ENCODE assay signal across 8 cellular contexts in the genomic region with DNA sequence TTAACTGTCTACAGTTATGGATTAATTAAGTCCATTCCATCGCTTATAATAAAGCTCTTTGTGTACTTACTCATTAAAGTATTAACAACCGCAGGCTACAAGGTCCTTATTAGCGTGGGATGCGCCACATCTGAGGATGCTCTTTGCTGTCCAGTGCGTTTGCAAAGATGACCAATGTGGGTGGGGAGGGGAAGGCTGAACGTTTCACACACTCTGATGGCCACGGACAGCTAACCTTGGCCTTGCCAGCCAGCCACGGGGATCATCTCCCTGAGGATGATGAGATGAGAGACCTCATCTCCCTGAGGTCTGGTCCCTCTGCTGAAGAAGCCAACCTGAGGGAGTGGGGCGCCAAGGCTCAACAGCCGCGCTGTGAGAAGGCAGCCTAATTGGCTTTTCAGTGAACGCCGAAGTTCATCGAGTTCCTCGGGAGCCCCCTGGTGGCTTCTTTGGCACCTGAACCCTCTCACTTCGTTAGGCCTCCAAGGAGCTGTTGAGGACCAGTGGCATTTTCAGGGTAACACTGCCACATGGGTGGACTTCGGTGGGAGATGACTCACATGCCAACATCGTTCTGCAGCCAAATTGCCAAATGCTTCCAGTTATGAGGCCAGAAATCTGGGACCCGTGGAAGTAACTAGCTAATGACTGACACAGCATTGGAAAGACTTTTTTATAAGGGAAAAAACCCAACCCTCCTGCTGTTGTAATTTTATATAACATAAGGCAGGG.
DNase-seq lines count a peak whose midpoint lies in the region; ATAC-seq and TF ChIP-seq lines count a peak whose summit lies in the region.

No MANE protein-coding gene starts in this region.

- peak; percentile 70 for ATAC-seq in GM21381 (IDR thresholded peaks at IDR 0.05; ENCODE audit: unreplicated experiment)
- peak; percentile 96 for ATAC-seq in IMR-90 (ENCODE audit: low read depth)

- no peak overlapping the region for H3K18ac ChIP-seq in IMR-90 (ENCODE audit: low read depth, low read length)

- no peaks in the 10 kb centered on the region for H3K79me1 ChIP-seq in IMR-90 (ENCODE audit: low read depth in 1 of 2, low read length in 2 of 2)

- H3K9me3 ChIP-seq in CD4-positive, alpha-beta memory T cell (ENCODE audit: control insufficient read depth in 1 of 2, low read length in 2 of 2): no peaks in the 10 kb centered on the region
- H3K9me3 ChIP-seq in IMR-90 (ENCODE audit: control insufficient read depth, insufficient read depth, low read length): no peaks in the 10 kb centered on the region

- H3K4me2 ChIP-seq in IMR-90 (ENCODE audit: low read depth, low read length): no peak overlapping the region

- H3K9me1 ChIP-seq in IMR-90 (ENCODE audit: insufficient read depth, low read length): peaks cover 2% of the 10 kb centered on the region; the same call in 1 of the 2 replicates

- no peak overlapping the region for H3K14ac ChIP-seq in IMR-90 (replicated peaks; ENCODE audit: low read depth, low read length)

- H3K9ac ChIP-seq in IMR-90 (ENCODE audit: low read depth, low read length): no peak overlapping the region

- no peaks in the 10 kb centered on the region for H4K20me1 ChIP-seq in IMR-90 (ENCODE audit: insufficient read depth, low read length)

- H3K4me3 ChIP-seq in CD4-positive, alpha-beta memory T cell (ENCODE audit: low read length in 2 of 2): no peak overlapping the region
- H3K4me3 ChIP-seq in IMR-90 (ENCODE audit: insufficient read depth, low read depth, low read length) (no peak overlapping the region), foreskin fibroblast (ENCODE audit: low read depth in 1 of 2, low read length in 2 of 2) (no peak overlapping the region)

- H3K36me3 ChIP-seq in CD4-positive, alpha-beta memory T cell (ENCODE audit: insufficient read depth, low read length): no peaks in the 10 kb centered on the region
- no peaks in the 10 kb centered on the region for H3K36me3 ChIP-seq in IMR-90 (ENCODE audit: control insufficient read depth, insufficient read depth, low read length)

- H3K4me3 Mint-ChIP-seq in CD4-positive, alpha-beta memory T cell: no peak overlapping the region
- no peak overlapping the region for H3K4me3 Mint-ChIP-seq in activated T-helper 1 cell treated with anti-CD3 and anti-CD28 coated beads, Interleukin-12 subunit alpha, Interleukin-12 subunit beta, Interleukin-2, Interleukin-4 antibody, amounts not matched to agents 30 ng/mL and 10 ng/mL and 1 ng/mL, durations not matched to agents 14 hours and 24 hours and 36 hours

- H3K4ac ChIP-seq in IMR-90 (ENCODE audit: low read depth, low read length): no peak overlapping the region

- TF ChIP-seq POLR2A in IMR-90 (IDR thresholded peaks at IDR 0.05; ENCODE audit: low read depth, low read length): no peak

- TF ChIP-seq CTCF in IMR-90 (conservative IDR thresholded peaks at IDR 0.05; ENCODE audit: low read depth, low read length) (peak; percentile 87), foreskin fibroblast (IDR thresholded peaks at IDR 0.05; ENCODE audit: low read depth, low read length) (peak; percentile 90)

- H3K27me3 Mint-ChIP-seq in CD4-positive, alpha-beta memory T cell: peaks cover 0 to 1% of the 10 kb centered on the region in 2 donors
- peaks cover 11% of the 10 kb centered on the region for H3K27me3 Mint-ChIP-seq in activated T-helper 1 cell treated with anti-CD3 and anti-CD28 coated beads, Interleukin-12 subunit alpha, Interleukin-12 subunit beta, Interleukin-2, Interleukin-4 antibody, amounts not matched to agents 30 ng/mL and 10 ng/mL and 1 ng/mL, durations not matched to agents 14 hours and 24 hours and 36 hours (ENCODE audit: insufficient read depth)

- no peak overlapping the region for H3K27ac ChIP-seq in CD4-positive, alpha-beta memory T cell (ENCODE audit: low read depth, low read length)
- no peak overlapping the region for H3K27ac ChIP-seq in IMR-90 (ENCODE audit: insufficient read depth, low read length)

- no peak overlapping the region for H2BK5ac ChIP-seq in IMR-90 (ENCODE audit: low read depth, low read length, poor library complexity, severe bottlenecking)

- 10% methylated on average over 9 of the region's 19 CpGs; no CpG with 5 or more reads in 1 of the 2 experiments for WGBS in IMR-90 (ENCODE audit: extremely low coverage in 2 of 2, insufficient read length in 1 of 2), 2 experiments

- no peak overlapping the region for H2BK120ac ChIP-seq in IMR-90 (ENCODE audit: low read depth, low read length)

- no peak overlapping the region for H4K5ac ChIP-seq in IMR-90 (ENCODE audit: low read depth, low read length)

- in situ Hi-C loops in IMR-90 (cut with MboI; ENCODE audit: low sequenced_read_pairs): no loop called here

- TF ChIP-seq RAD21 in IMR-90 (IDR thresholded peaks at IDR 0.05; ENCODE audit: low read length): peak; percentile 89

- POLR2A ChIA-PET in CD4-positive, alpha-beta memory T cell (lab: Charles Lee; ENCODE audit: partially characterized antibody): interaction anchor here (1.4 kb wide), 1 partner anchor 302 kb away, joined by 5 read pairs; no protein-coding TSS in a partner anchor
- POLR2A ChIA-PET in IMR-90 (lab: Charles Lee; ENCODE audit: unreplicated experiment): interaction anchor here (0.7 kb wide), 1 partner anchor 301 kb away, joined by 4 read pairs; no protein-coding TSS in a partner anchor

- BruUV-seq in IMR-90 (replicated peaks; lab: Mats Ljungman, UMichigan): no TSS peak

- peak overlapping the region; percentile 90 for H2AFZ ChIP-seq in IMR-90 (replicated peaks; ENCODE audit: low read length, poor library complexity)

- peak; percentile 60 to 70 (median 61) for DNase-seq in CD4-positive, alpha-beta memory T cell
- DNase-seq in IMR-90: peak; percentile 69
- DNase-seq in RPMI8226: peak; percentile 86
- peak; percentile 54 for DNase-seq in activated T-helper 1 cell treated with anti-CD3 and anti-CD28 coated beads, Interleukin-12 subunit alpha, Interleukin-12 subunit beta, Interleukin-2, Interleukin-4 antibody, amounts not matched to agents 30 ng/mL and 10 ng/mL and 1 ng/mL, durations not matched to agents 14 hours and 24 hours and 36 hours (ENCODE audit: low spot score)
- peak; percentile 65 to 89 for DNase-seq in foreskin fibroblast
- peak in 54 of 56 donors; percentile 4 to 93 (median 66) for DNase-seq in nucleus accumbens (lab: John Stamatoyannopoulos, UW)
- peak; percentile 98 for DNase-seq in superior temporal gyrus (ENCODE audit: extremely low spot score)

- peak overlapping the region; percentile 78; the same call in 1 of the 2 replicates for H2AK5ac ChIP-seq in IMR-90 (ENCODE audit: low read depth, low read length)

- no peak overlapping the region for H2BK20ac ChIP-seq in IMR-90 (ENCODE audit: low read depth, low read length)

- H4K8ac ChIP-seq in IMR-90 (ENCODE audit: low read depth in 2 of 2, low read length in 2 of 2): no peak overlapping the region

- CTCF ChIA-PET in CD4-positive, alpha-beta memory T cell (lab: Charles Lee; ENCODE audit: partially characterized antibody): interaction anchor here (0.7 to 9.3 kb wide), 19 partner anchors 9 to 990 kb away, joined by 3 to 293 read pairs (median 4); no protein-coding TSS in a partner anchor
- CTCF ChIA-PET in IMR-90 (lab: Yijun Ruan, JAX): interaction anchor here (0.6 to 2.9 kb wide), 15 partner anchors 12 to 316 kb away, joined by 3 to 26 read pairs (median 5); no protein-coding TSS in a partner anchor

- intact Hi-C loops in CD4-positive, alpha-beta memory T cell (cut with micrococcal nuclease): loop anchor here (1.0 to 5.0 kb wide), 3 partner anchors 289 to 543 kb away; no protein-coding TSS in a partner anchor
- intact Hi-C loops in IMR-90 (cut with micrococcal nuclease): loop anchor here (1.0 to 10.0 kb wide), 3 partner anchors 289 to 546 kb away; no protein-coding TSS in a partner anchor
- intact Hi-C loops in activated T-helper 1 cell treated with anti-CD3 and anti-CD28 coated beads, Interleukin-12 subunit alpha, Interleukin-12 subunit beta, Interleukin-2, Interleukin-4 antibody, amounts not matched to agents 30 ng/mL and 10 ng/mL and 1 ng/mL, durations not matched to agents 14 hours and 24 hours and 36 hours (cut with micrococcal nuclease): loop anchor here (1.0 to 10.0 kb wide), 3 partner anchors 289 to 546 kb away; no protein-coding TSS in a partner anchor

- no peaks in the 10 kb centered on the region for H3K4me1 ChIP-seq in CD4-positive, alpha-beta memory T cell (ENCODE audit: insufficient read depth, low read length)
- H3K4me1 ChIP-seq in IMR-90 (ENCODE audit: control insufficient read depth, insufficient read depth, low read length): no peaks in the 10 kb centered on the region

- no peaks in the 10 kb centered on the region for H3K36me3 Mint-ChIP-seq in CD4-positive, alpha-beta memory T cell
- H3K36me3 Mint-ChIP-seq in activated T-helper 1 cell treated with anti-CD3 and anti-CD28 coated beads, Interleukin-12 subunit alpha, Interleukin-12 subunit beta, Interleukin-2, Interleukin-4 antibody, amounts not matched to agents 30 ng/mL and 10 ng/mL and 1 ng/mL, durations not matched to agents 14 hours and 24 hours and 36 hours (ENCODE audit: low read depth): no peaks in the 10 kb centered on the region

- H2BK15ac ChIP-seq in IMR-90 (ENCODE audit: low read depth, low read length): no peak overlapping the region

- peaks cover 0 to 1% (median 0%) of the 10 kb centered on the region in 4 donors for H3K4me1 Mint-ChIP-seq in CD4-positive, alpha-beta memory T cell
- H3K4me1 Mint-ChIP-seq in activated T-helper 1 cell treated with anti-CD3 and anti-CD28 coated beads, Interleukin-12 subunit alpha, Interleukin-12 subunit beta, Interleukin-2, Interleukin-4 antibody, amounts not matched to agents 30 ng/mL and 10 ng/mL and 1 ng/mL, durations not matched to agents 14 hours and 24 hours and 36 hours (ENCODE audit: low read depth): no peaks in the 10 kb centered on the region

- no peaks in the 10 kb centered on the region for H3K27me3 ChIP-seq in CD4-positive, alpha-beta memory T cell (ENCODE audit: insufficient read depth, low read length)
- H3K27me3 ChIP-seq in IMR-90 (ENCODE audit: control insufficient read depth, insufficient read depth, low read length): peaks cover 6% of the 10 kb centered on the region

- H4K91ac ChIP-seq in IMR-90 (ENCODE audit: insufficient read depth, low read depth, low read length): no peak overlapping the region

- no peaks in the 10 kb centered on the region for H3K9me3 Mint-ChIP-seq in CD4-positive, alpha-beta memory T cell
- H3K9me3 Mint-ChIP-seq in activated T-helper 1 cell treated with anti-CD3 and anti-CD28 coated beads, Interleukin-12 subunit alpha, Interleukin-12 subunit beta, Interleukin-2, Interleukin-4 antibody, amounts not matched to agents 30 ng/mL and 10 ng/mL and 1 ng/mL, durations not matched to agents 14 hours and 24 hours and 36 hours: no peaks in the 10 kb centered on the region

- dilution Hi-C loops in IMR-90 (cut with HindIII; ENCODE audit: low sequenced_read_pairs, unreplicated experiment): loop anchor here (25.0 kb wide), 1 partner anchor 283 kb away; no protein-coding TSS in a partner anchor

- H3K56ac ChIP-seq in IMR-90 (ENCODE audit: extremely low read depth, insufficient read depth, low read length): no peak overlapping the region

- H3K27ac Mint-ChIP-seq in CD4-positive, alpha-beta memory T cell: no peak overlapping the region
- no peak overlapping the region for H3K27ac Mint-ChIP-seq in activated T-helper 1 cell treated with anti-CD3 and anti-CD28 coated beads, Interleukin-12 subunit alpha, Interleukin-12 subunit beta, Interleukin-2, Interleukin-4 antibody, amounts not matched to agents 30 ng/mL and 10 ng/mL and 1 ng/mL, durations not matched to agents 14 hours and 24 hours and 36 hours

- peak overlapping the region; percentile 66 for H2AK9ac ChIP-seq in IMR-90 (replicated peaks; ENCODE audit: low read depth, low read length, poor library complexity)

- H3K23ac ChIP-seq in IMR-90 (ENCODE audit: low read depth, low read length): no peak overlapping the region
